ENCODE assay signal across 2 cellular contexts in the genomic region with DNA sequence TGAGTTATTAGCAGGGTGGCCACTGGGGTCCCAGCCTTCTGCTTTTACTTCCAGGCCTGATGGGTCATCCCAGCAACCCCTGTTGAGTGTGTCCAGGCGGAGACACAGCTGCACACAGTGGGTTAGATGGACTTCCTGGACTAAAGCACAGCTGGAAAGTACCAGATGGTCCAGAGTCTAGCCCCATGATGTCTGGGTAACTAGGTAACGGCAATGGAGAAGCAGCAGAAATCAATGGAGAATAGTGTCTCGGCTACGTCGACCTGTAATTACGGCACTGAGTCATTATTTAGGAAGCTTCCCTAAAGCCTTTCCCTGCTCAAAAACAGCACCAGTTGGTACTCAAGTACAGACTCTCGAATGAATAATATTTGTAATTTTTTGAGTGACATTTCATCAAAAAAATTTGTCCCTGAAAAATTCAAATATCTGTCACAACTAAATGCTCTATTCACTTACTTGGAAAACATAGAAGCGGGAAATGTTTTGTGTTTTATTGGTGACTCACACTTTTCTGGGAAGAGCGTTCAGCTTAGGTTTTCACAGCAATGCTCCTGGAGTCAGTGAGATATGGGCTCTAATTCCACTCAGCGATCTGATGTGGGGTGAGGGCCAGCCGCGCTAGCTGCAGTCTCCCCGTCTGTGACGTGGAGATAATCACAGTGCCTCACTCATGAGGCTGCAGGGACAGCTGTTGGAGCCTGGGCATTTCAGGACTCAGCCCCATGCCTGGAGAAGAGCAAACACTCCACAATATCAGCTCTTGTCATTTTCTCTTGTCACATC.
TF ChIP-seq lines count a peak whose summit lies in the region.

No MANE protein-coding gene starts in this region.

TF ChIP-seq in IMR-90, 13 proteins besides CTCF, POLR2A, EP300 and RAD21:
- TF ChIP-seq RCOR1 (IDR thresholded peaks at IDR 0.05; ENCODE audit: insufficient replicate concordance, low read length) (no peak), RFX5 (IDR thresholded peaks at IDR 0.05; ENCODE audit: low read depth, low read length) (no peak), CHD1 (IDR thresholded peaks at IDR 0.05; ENCODE audit: low read depth, low read length) (no peak), CEBPB (IDR thresholded peaks at IDR 0.05; ENCODE audit: low read depth, low read length) (no peak), MAFK (IDR thresholded peaks at IDR 0.05; ENCODE audit: low read depth, low read length) (no peak), MAZ (IDR thresholded peaks at IDR 0.05; ENCODE audit: borderline replicate concordance, low read depth, low read length) (no peak), BHLHE40 (IDR thresholded peaks at IDR 0.05; ENCODE audit: low read depth, low read length) (no peak), NFE2L2 (IDR thresholded peaks at IDR 0.05; ENCODE audit: low read depth, low read length) (no peak), SMC3 (IDR thresholded peaks at IDR 0.05; ENCODE audit: low read depth, low read length) (no peak), MXI1 (IDR thresholded peaks at IDR 0.05; ENCODE audit: borderline replicate concordance, low read depth, low read length) (no peak)
- TF ChIP-seq, protein P1, sequence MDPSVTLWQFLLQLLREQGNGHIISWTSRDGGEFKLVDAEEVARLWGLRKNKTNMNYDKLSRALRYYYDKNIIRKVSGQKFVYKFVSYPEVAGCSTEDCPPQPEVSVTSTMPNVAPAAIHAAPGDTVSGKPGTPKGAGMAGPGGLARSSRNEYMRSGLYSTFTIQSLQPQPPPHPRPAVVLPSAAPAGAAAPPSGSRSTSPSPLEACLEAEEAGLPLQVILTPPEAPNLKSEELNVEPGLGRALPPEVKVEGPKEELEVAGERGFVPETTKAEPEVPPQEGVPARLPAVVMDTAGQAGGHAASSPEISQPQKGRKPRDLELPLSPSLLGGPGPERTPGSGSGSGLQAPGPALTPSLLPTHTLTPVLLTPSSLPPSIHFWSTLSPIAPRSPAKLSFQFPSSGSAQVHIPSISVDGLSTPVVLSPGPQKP (IDR thresholded peaks at IDR 0.05; ENCODE audit: borderline replicate concordance, low read depth, low read length): no peak
- TF ChIP-seq, protein P2, sequence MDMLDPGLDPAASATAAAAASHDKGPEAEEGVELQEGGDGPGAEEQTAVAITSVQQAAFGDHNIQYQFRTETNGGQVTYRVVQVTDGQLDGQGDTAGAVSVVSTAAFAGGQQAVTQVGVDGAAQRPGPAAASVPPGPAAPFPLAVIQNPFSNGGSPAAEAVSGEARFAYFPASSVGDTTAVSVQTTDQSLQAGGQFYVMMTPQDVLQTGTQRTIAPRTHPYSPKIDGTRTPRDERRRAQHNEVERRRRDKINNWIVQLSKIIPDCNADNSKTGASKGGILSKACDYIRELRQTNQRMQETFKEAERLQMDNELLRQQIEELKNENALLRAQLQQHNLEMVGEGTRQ (IDR thresholded peaks at IDR 0.05; ENCODE audit: low read depth, low read length): no peak

TF ChIP-seq in K562, 482 proteins besides CTCF, POLR2A, EP300 and RAD21 (continues in another document):
- TF ChIP-seq SMARCC2 (IDR thresholded peaks at IDR 0.05; ENCODE audit: low read depth): peak; percentile 55; the same call in 1 of the 2 replicates
- TF ChIP-seq, protein P3, sequence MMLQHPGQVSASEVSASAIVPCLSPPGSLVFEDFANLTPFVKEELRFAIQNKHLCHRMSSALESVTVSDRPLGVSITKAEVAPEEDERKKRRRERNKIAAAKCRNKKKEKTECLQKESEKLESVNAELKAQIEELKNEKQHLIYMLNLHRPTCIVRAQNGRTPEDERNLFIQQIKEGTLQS (IDR thresholded peaks at IDR 0.05): peak; percentile 70; the same call in 1 of the 2 replicates
- TF ChIP-seq, protein P3 (CRISPR knock-in tag; conservative IDR thresholded peaks at IDR 0.05): no peak
- TF ChIP-seq DPF2 (IDR thresholded peaks at IDR 0.05): peak; percentile 80
- peak; percentile 26; the same call in 1 of the 2 replicates for TF ChIP-seq CXXC5 (CRISPR knock-in tag; IDR thresholded peaks at IDR 0.05)
- TF ChIP-seq NCOR1 (IDR thresholded peaks at IDR 0.05): peak; percentile 78
- TF ChIP-seq NCOA1 (IDR thresholded peaks at IDR 0.05; ENCODE audit: low read depth): peak; percentile 54; the same call in 1 of the 2 replicates
- TF ChIP-seq CCNT2 (IDR thresholded peaks at IDR 0.05; ENCODE audit: borderline replicate concordance, extremely low read depth, insufficient read length, low read depth, low read length): peak; percentile 29
- TF ChIP-seq JUND (IDR thresholded peaks at IDR 0.05; ENCODE audit: borderline replicate concordance, low read depth, low read length): peak; percentile 87
- peak; percentile 85; the same call in 1 of the 3 replicates for TF ChIP-seq JUND (tag; IDR thresholded peaks at IDR 0.05; ENCODE audit: borderline replicate concordance, low read depth, low read length)
- TF ChIP-seq ZNF121 (CRISPR knock-in tag; conservative IDR thresholded peaks at IDR 0.05): no peak
- TF ChIP-seq FOSL1 (tag; conservative IDR thresholded peaks at IDR 0.05): peak; percentile 90
- 0 out of 2 replicates have a peak, but pooled peaks have one; percentile 27 for TF ChIP-seq CREM (IDR thresholded peaks at IDR 0.05; ENCODE audit: low read depth)
- TF ChIP-seq DACH1 (IDR thresholded peaks at IDR 0.05; ENCODE audit: partially characterized antibody): peak; percentile 22
- peak; percentile 86 for TF ChIP-seq CBFA2T2 (conservative IDR thresholded peaks at IDR 0.05)
- TF ChIP-seq SMAD4 (CRISPR knock-in tag; conservative IDR thresholded peaks at IDR 0.05): no peak
- peak; percentile 89; the same call in 1 of the 2 replicates for TF ChIP-seq PHF21A (IDR thresholded peaks at IDR 0.05; ENCODE audit: borderline replicate concordance, low read depth)
- peak; percentile 85 for TF ChIP-seq SMARCA4 (IDR thresholded peaks at IDR 0.05)
- no peak for TF ChIP-seq ZBED1 (IDR thresholded peaks at IDR 0.05)
- TF ChIP-seq TCF3 (CRISPR knock-in tag; IDR thresholded peaks at IDR 0.05): peak; percentile 88
- peak; percentile 16 to 69; a peak in 2 of 4 replicates for TF ChIP-seq TRIM24 (IDR thresholded peaks at IDR 0.05)
- TF ChIP-seq RCOR1 (IDR thresholded peaks at IDR 0.05; ENCODE audit: borderline replicate concordance in 1 of 2, low read depth in 2 of 2, low read length in 2 of 2): peak; percentile 42 to 91; a peak in 3 of 4 replicates
- peak; percentile 56 for TF ChIP-seq NFIC (IDR thresholded peaks at IDR 0.05)
- peak; percentile 92 for TF ChIP-seq CBFA2T3 (IDR thresholded peaks at IDR 0.05)
- TF ChIP-seq ATF1 (CRISPR knock-in tag; IDR thresholded peaks at IDR 0.05): no peak
- peak; percentile 46; the same call in 1 of the 2 replicates for TF ChIP-seq ATF1 (tag; IDR thresholded peaks at IDR 0.05)
- TF ChIP-seq TARDBP (IDR thresholded peaks at IDR 0.05): peak; percentile 43; the same call in 1 of the 2 replicates
- TF ChIP-seq ZNF282 (CRISPR knock-in tag; IDR thresholded peaks at IDR 0.05): no peak
- TF ChIP-seq STAT5A (IDR thresholded peaks at IDR 0.05; ENCODE audit: borderline replicate concordance, low read length): peak; percentile 76
- TF ChIP-seq SMARCE1 (IDR thresholded peaks at IDR 0.05): peak; percentile 78
- TF ChIP-seq KDM1A (IDR thresholded peaks at IDR 0.05): peak; percentile 86 to 87
- peak; percentile 70; the same call in 1 of the 2 replicates for TF ChIP-seq TEAD4 (IDR thresholded peaks at IDR 0.05; ENCODE audit: low read length)
- TF ChIP-seq TEAD4 (CRISPR knock-in tag; IDR thresholded peaks at IDR 0.05; ENCODE audit: borderline replicate concordance): no peak
- no peak for TF ChIP-seq NR2C2 (CRISPR knock-in tag; IDR thresholded peaks at IDR 0.05)
- TF ChIP-seq NR2C2 (tag; IDR thresholded peaks at IDR 0.05): no peak
- peak; percentile 83 for TF ChIP-seq TAL1 (IDR thresholded peaks at IDR 0.05)
- peak; percentile 16; the same call in 1 of the 2 replicates for TF ChIP-seq SOX6 (IDR thresholded peaks at IDR 0.05)
- TF ChIP-seq JUN (IDR thresholded peaks at IDR 0.05; ENCODE audit: borderline replicate concordance, low read depth, low read length): peak; percentile 44; the same call in 1 of the 2 replicates
- no peak for TF ChIP-seq JUN (CRISPR knock-in tag; IDR thresholded peaks at IDR 0.05; ENCODE audit: borderline replicate concordance)
- peak; percentile 62 for TF ChIP-seq MTA2 (IDR thresholded peaks at IDR 0.05; ENCODE audit: low read depth)
- TF ChIP-seq HDAC1 (IDR thresholded peaks at IDR 0.05): peak in 1 of 2 experiments; percentile 84; a peak in 2 of 4 replicates
- TF ChIP-seq RFX1 (IDR thresholded peaks at IDR 0.05): peak; percentile 30; the same call in 1 of the 2 replicates
- TF ChIP-seq HDAC2 (IDR thresholded peaks at IDR 0.05): peak; percentile 63; the same call in 1 of the 2 replicates
- no peak for TF ChIP-seq CREB1 (IDR thresholded peaks at IDR 0.05)
- peak; percentile 40; the same call in 1 of the 2 replicates for TF ChIP-seq CREB1 (CRISPR knock-in tag; IDR thresholded peaks at IDR 0.05)
- TF ChIP-seq ZNF324 (CRISPR knock-in tag; IDR thresholded peaks at IDR 0.05): no peak
- no peak for TF ChIP-seq RAD51 (IDR thresholded peaks at IDR 0.05; ENCODE audit: borderline replicate concordance, low read depth)
- TF ChIP-seq, protein P4, sequence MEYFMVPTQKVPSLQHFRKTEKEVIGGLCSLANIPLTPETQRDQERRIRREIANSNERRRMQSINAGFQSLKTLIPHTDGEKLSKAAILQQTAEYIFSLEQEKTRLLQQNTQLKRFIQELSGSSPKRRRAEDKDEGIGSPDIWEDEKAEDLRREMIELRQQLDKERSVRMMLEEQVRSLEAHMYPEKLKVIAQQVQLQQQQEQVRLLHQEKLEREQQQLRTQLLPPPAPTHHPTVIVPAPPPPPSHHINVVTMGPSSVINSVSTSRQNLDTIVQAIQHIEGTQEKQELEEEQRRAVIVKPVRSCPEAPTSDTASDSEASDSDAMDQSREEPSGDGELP (CRISPR knock-in tag; IDR thresholded peaks at IDR 0.05; ENCODE audit: borderline replicate concordance): peak; percentile 82; the same call in 1 of the 2 replicates
- TF ChIP-seq MED1 (CRISPR knock-in tag; IDR thresholded peaks at IDR 0.05; ENCODE audit: borderline replicate concordance): no peak
- TF ChIP-seq TBL1XR1 (IDR thresholded peaks at IDR 0.05; ENCODE audit: low read length in 2 of 2): peak in 1 of 2 experiments; percentile 43; a peak in 1 of 4 replicates
- TF ChIP-seq, protein P5, sequence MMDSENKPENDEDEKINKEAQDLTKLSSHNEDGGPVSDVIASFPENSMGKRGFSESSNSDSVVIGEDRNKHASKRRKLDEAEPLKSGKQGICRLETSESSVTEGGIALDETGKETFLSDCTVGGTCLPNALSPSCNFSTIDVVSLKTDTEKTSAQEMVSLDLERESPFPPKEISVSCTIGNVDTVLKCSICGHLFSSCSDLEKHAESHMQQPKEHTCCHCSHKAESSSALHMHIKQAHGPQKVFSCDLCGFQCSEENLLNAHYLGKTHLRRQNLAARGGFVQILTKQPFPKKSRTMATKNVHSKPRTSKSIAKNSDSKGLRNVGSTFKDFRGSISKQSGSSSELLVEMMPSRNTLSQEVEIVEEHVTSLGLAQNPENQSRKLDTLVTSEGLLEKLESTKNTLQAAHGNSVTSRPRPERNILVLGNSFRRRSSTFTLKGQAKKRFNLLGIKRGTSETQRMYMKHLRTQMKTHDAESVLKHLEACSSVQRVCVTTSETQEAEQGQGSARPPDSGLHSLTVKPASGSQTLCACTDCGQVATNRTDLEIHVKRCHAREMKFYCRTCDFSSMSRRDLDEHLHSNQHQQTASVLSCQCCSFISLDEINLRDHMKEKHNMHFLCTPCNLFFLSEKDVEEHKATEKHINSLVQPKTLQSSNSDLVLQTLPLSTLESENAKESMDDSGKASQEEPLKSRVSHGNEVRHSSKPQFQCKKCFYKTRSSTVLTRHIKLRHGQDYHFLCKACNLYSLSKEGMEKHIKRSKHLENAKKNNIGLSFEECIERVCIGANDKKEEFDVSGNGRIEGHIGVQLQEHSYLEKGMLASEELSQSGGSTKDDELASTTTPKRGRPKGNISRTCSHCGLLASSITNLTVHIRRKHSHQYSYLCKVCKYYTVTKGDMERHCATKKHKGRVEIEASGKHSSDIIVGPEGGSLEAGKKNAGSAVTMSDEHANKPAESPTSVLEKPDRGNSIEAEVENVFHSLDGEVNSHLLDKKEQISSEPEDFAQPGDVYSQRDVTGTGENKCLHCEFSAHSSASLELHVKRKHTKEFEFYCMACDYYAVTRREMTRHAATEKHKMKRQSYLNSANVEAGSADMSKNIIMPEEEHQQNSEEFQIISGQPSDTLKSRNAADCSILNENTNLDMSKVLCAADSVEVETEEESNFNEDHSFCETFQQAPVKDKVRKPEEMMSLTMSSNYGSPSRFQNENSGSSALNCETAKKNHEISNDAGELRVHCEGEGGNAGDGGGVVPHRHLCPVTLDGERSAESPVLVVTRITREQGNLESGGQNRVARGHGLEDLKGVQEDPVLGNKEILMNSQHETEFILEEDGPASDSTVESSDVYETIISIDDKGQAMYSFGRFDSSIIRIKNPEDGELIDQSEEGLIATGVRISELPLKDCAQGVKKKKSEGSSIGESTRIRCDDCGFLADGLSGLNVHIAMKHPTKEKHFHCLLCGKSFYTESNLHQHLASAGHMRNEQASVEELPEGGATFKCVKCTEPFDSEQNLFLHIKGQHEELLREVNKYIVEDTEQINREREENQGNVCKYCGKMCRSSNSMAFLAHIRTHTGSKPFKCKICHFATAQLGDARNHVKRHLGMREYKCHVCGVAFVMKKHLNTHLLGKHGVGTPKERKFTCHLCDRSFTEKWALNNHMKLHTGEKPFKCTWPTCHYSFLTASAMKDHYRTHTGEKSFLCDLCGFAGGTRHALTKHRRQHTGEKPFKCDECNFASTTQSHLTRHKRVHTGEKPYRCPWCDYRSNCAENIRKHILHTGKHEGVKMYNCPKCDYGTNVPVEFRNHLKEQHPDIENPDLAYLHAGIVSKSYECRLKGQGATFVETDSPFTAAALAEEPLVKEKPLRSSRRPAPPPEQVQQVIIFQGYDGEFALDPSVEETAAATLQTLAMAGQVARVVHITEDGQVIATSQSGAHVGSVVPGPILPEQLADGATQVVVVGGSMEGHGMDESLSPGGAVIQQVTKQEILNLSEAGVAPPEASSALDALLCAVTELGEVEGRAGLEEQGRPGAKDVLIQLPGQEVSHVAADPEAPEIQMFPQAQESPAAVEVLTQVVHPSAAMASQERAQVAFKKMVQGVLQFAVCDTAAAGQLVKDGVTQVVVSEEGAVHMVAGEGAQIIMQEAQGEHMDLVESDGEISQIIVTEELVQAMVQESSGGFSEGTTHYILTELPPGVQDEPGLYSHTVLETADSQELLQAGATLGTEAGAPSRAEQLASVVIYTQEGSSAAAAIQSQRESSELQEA (IDR thresholded peaks at IDR 0.05; ENCODE audit: low read depth): no peak
- TF ChIP-seq MAZ (CRISPR knock-in tag; conservative IDR thresholded peaks at IDR 0.05 in 1 of 2, IDR thresholded peaks at IDR 0.05 in 1 of 2): peak in 1 of 2 experiments; percentile 44; a peak in 1 of 4 replicates
- peak; percentile 94 for TF ChIP-seq ARID1B (IDR thresholded peaks at IDR 0.05)
- TF ChIP-seq, protein P6, sequence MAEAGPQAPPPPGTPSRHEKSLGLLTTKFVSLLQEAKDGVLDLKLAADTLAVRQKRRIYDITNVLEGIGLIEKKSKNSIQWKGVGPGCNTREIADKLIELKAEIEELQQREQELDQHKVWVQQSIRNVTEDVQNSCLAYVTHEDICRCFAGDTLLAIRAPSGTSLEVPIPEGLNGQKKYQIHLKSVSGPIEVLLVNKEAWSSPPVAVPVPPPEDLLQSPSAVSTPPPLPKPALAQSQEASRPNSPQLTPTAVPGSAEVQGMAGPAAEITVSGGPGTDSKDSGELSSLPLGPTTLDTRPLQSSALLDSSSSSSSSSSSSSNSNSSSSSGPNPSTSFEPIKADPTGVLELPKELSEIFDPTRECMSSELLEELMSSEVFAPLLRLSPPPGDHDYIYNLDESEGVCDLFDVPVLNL (CRISPR knock-in tag; IDR thresholded peaks at IDR 0.05; ENCODE audit: low read depth): no peak
